9 cellular contexts compared by ENCODE assay signal in genomic region chr15:66850078-66850991, GRCh38.
A peak's percentile ranks its signal among the peaks of the same experiment; 100 is the strongest.
DNase-seq lines count a peak whose midpoint lies in the region; ATAC-seq, FAIRE-seq and TF ChIP-seq lines count a peak whose summit lies in the region.
"Had no signal": no experiment of that assay in that cellular context is flagged by ENCODE, and none has a peak within 500 bp of the region (broad histone marks: within the 10 kb centered on the region; RNA-seq: fewer than 3 reads in every experiment).

No MANE protein-coding gene starts in this region.

- H2BK5ac ChIP-seq in IMR-90 (ENCODE audit: low read depth, low read length, poor library complexity, severe bottlenecking) = no peak overlapping the region

- H3K14ac ChIP-seq in IMR-90 (replicated peaks; ENCODE audit: low read depth, low read length) = peak overlapping the region; percentile 38; the same call in 1 of the 2 replicates

- H3K56ac ChIP-seq in IMR-90 (ENCODE audit: extremely low read depth, insufficient read depth, low read length) = peak overlapping the region; percentile 45; the same call in 1 of the 2 replicates

- no peaks in the 10 kb centered on the region for H3K36me3 Mint-ChIP-seq in activated CD8-positive, alpha-beta memory T cell treated with anti-CD3 and anti-CD28 coated beads, Interleukin-2, amount 10 ng/mL, durations not matched to agents 7 days and 5 days

- H3K4me2 ChIP-seq in IMR-90 (ENCODE audit: low read depth, low read length) = no peak overlapping the region

- H3K27ac ChIP-seq in IMR-90 (ENCODE audit: insufficient read depth, low read length) = peak overlapping the region; percentile 9
- H3K27ac ChIP-seq in kidney (ENCODE audit: low read depth in 2 of 2, low read length in 2 of 2) = no peak overlapping the region
- peak overlapping the region; percentile 39 for H3K27ac ChIP-seq in suprapubic skin

- peak overlapping the region; percentile 50 for H4K91ac ChIP-seq in IMR-90 (ENCODE audit: insufficient read depth, low read depth, low read length)

- H3K4me3 Mint-ChIP-seq in activated CD8-positive, alpha-beta memory T cell treated with anti-CD3 and anti-CD28 coated beads, Interleukin-2, amount 10 ng/mL, durations not matched to agents 7 days and 5 days = no peak overlapping the region

- H2AK5ac ChIP-seq in IMR-90 (ENCODE audit: low read depth, low read length) = peak overlapping the region; percentile 88

- 58% methylated on average over 5 of the region's 25 CpGs; no CpG with 5 or more reads in 1 of the 2 experiments for WGBS in IMR-90 (ENCODE audit: extremely low coverage in 2 of 2, insufficient read length in 1 of 2), 2 experiments
- 87% methylated on average over 10 of the region's 25 CpGs for WGBS in suprapubic skin

- H4K5ac ChIP-seq in IMR-90 (ENCODE audit: low read depth, low read length) = no peak overlapping the region; the same call in 1 of the 2 replicates

- ATAC-seq in IMR-90 (ENCODE audit: low read depth) = peak; percentile 25
- ATAC-seq in activated CD8-positive, alpha-beta memory T cell treated with anti-CD3 and anti-CD28 coated beads, Interleukin-2, amount 10 ng/mL, durations not matched to agents 7 days and 5 days = no peak
- ATAC-seq in HG02610 (IDR thresholded peaks at IDR 0.05; ENCODE audit: unreplicated experiment) = no peak
- no peak for ATAC-seq in HG02981 (IDR thresholded peaks at IDR 0.05; ENCODE audit: unreplicated experiment)
- no peak for ATAC-seq in HG03175 (IDR thresholded peaks at IDR 0.05; ENCODE audit: unreplicated experiment)

- no peaks in the 10 kb centered on the region for H3K9me3 ChIP-seq in IMR-90 (ENCODE audit: control insufficient read depth, insufficient read depth, low read length)
- H3K9me3 ChIP-seq in kidney (ENCODE audit: control insufficient read depth in 1 of 2, low read length in 2 of 2) = no peaks in the 10 kb centered on the region
- H3K9me3 ChIP-seq in suprapubic skin = no peaks in the 10 kb centered on the region
- H3K9me3 ChIP-seq: prostate gland had no signal

- DNase-seq in IMR-90 = no peak
- DNase-seq in activated CD8-positive, alpha-beta memory T cell treated with anti-CD3 and anti-CD28 coated beads, Interleukin-2, amount 10 ng/mL, durations not matched to agents 7 days and 5 days = peak; percentile 33
- DNase-seq in kidney = peak; percentile 73
- DNase-seq in suprapubic skin (ENCODE audit: low spot score in 2 of 2) = no peak
- DNase-seq in GDM1 (lab: John Stamatoyannopoulos, UW) = no peak

- in situ Hi-C loops in IMR-90 (cut with MboI; ENCODE audit: low sequenced_read_pairs) = loop anchor here (25.0 kb wide), 1 partner anchor 488 kb away; the partner anchor contains the start of gene TIPIN

- peak overlapping the region; percentile 58 for H3K4ac ChIP-seq in IMR-90 (ENCODE audit: low read depth, low read length)

- peak overlapping the region; percentile 39 for H2AFZ ChIP-seq in IMR-90 (replicated peaks; ENCODE audit: low read length, poor library complexity)

- no peak overlapping the region for H3K9ac ChIP-seq in IMR-90 (ENCODE audit: low read depth, low read length)
- H3K9ac ChIP-seq in kidney (ENCODE audit: low read length in 2 of 2) = no peak overlapping the region

- H3K27ac Mint-ChIP-seq in activated CD8-positive, alpha-beta memory T cell treated with anti-CD3 and anti-CD28 coated beads, Interleukin-2, amount 10 ng/mL, durations not matched to agents 7 days and 5 days = no peak overlapping the region

- no peak overlapping the region for H3K18ac ChIP-seq in IMR-90 (ENCODE audit: low read depth, low read length)

- H2BK15ac ChIP-seq in IMR-90 (ENCODE audit: low read depth, low read length) = 0 out of 3 replicates have a peak overlapping the region, but pooled peaks have one; percentile 51

- peak overlapping the region; percentile 36; the same call in 1 of the 2 replicates for H2BK120ac ChIP-seq in IMR-90 (ENCODE audit: low read depth, low read length)

- no TSS peak for BruUV-seq in IMR-90 (replicated peaks; lab: Mats Ljungman, UMichigan)

- TF ChIP-seq RAD21 in IMR-90 (IDR thresholded peaks at IDR 0.05; ENCODE audit: low read length) = no peak

- intact Hi-C loops in IMR-90 (cut with micrococcal nuclease) = loop anchor here (2.0 to 5.0 kb wide), 2 partner anchors 78 to 144 kb away; no protein-coding TSS in a partner anchor
- intact Hi-C loops in kidney (cut with DNase I) = loop anchor here (10.0 kb wide), 1 partner anchor 236 kb away; no protein-coding TSS in a partner anchor

- H3K23ac ChIP-seq in IMR-90 (ENCODE audit: low read depth, low read length) = no peak overlapping the region; the same call in 1 of the 2 replicates

- peak overlapping the region; percentile 56; the same call in 1 of the 2 replicates for H2BK20ac ChIP-seq in IMR-90 (ENCODE audit: low read depth, low read length)

- H3K27me3 ChIP-seq in IMR-90 (ENCODE audit: control insufficient read depth, insufficient read depth, low read length) = no peaks in the 10 kb centered on the region
- peaks cover 5% of the 10 kb centered on the region for H3K27me3 ChIP-seq in suprapubic skin

- H3K4me3 ChIP-seq in IMR-90 (ENCODE audit: insufficient read depth, low read depth, low read length) = no peak overlapping the region
- H3K4me3 ChIP-seq in kidney (ENCODE audit: low read length in 2 of 2) = no peak overlapping the region
- H3K4me3 ChIP-seq in suprapubic skin = no peak overlapping the region
- H3K4me3 ChIP-seq: prostate gland had no signal

- POLR2A ChIA-PET in IMR-90 (lab: Charles Lee; ENCODE audit: unreplicated experiment) = no interaction called here

- TF ChIP-seq POLR2A in IMR-90 (IDR thresholded peaks at IDR 0.05; ENCODE audit: low read depth, low read length) (no peak), suprapubic skin (IDR thresholded peaks at IDR 0.05) (no peak)

- no peak for TF ChIP-seq EP300 in suprapubic skin (IDR thresholded peaks at IDR 0.05)

- H4K20me1 ChIP-seq in IMR-90 (ENCODE audit: insufficient read depth, low read length) = no peaks in the 10 kb centered on the region

- peaks cover 4% of the 10 kb centered on the region for H3K4me1 Mint-ChIP-seq in activated CD8-positive, alpha-beta memory T cell treated with anti-CD3 and anti-CD28 coated beads, Interleukin-2, amount 10 ng/mL, durations not matched to agents 7 days and 5 days

- peaks cover 21% of the 10 kb centered on the region for H3K27me3 Mint-ChIP-seq in activated CD8-positive, alpha-beta memory T cell treated with anti-CD3 and anti-CD28 coated beads, Interleukin-2, amount 10 ng/mL, durations not matched to agents 7 days and 5 days

- peaks cover 4% of the 10 kb centered on the region; the same call in 1 of the 2 replicates for H3K9me1 ChIP-seq in IMR-90 (ENCODE audit: insufficient read depth, low read length)

- H3K36me3 ChIP-seq in IMR-90 (ENCODE audit: control insufficient read depth, insufficient read depth, low read length) = 0 out of 2 replicates have a peak, but pooled peaks cover 1% of the 10 kb centered on the region
- H3K36me3 ChIP-seq in kidney (ENCODE audit: control insufficient read depth in 1 of 2, insufficient read depth in 2 of 2, low read length in 2 of 2) = no peaks in the 10 kb centered on the region
- H3K36me3 ChIP-seq in suprapubic skin = no peaks in the 10 kb centered on the region
- H3K36me3 ChIP-seq: prostate gland had no signal

- peaks cover 21 to 72% of the 10 kb centered on the region in 2 experiments for H3K79me1 ChIP-seq in IMR-90 (ENCODE audit: low read depth in 1 of 2, low read length in 2 of 2)

- H2AK9ac ChIP-seq in IMR-90 (replicated peaks; ENCODE audit: low read depth, low read length, poor library complexity) = peak overlapping the region; percentile 10

- peaks cover 11% of the 10 kb centered on the region for H3K4me1 ChIP-seq in IMR-90 (ENCODE audit: control insufficient read depth, insufficient read depth, low read length)
- peaks cover 6 to 10% of the 10 kb centered on the region in 2 donors for H3K4me1 ChIP-seq in kidney (ENCODE audit: control insufficient read depth in 1 of 2, insufficient read depth in 1 of 2, low read depth in 1 of 2, low read length in 2 of 2)
- H3K4me1 ChIP-seq in suprapubic skin = peaks cover 14% of the 10 kb centered on the region

- CTCF ChIA-PET in IMR-90 (lab: Yijun Ruan, JAX) = interaction anchor here (0.8 to 3.0 kb wide), 9 partner anchors 18 to 232 kb away, joined by 3 to 17 read pairs (median 8); partner anchors contain the start of gene SMAD6
- CTCF ChIA-PET in activated CD8-positive, alpha-beta memory T cell treated with anti-CD3 and anti-CD28 coated beads, Interleukin-2, amount 10 ng/mL, durations not matched to agents 7 days and 5 days (lab: Charles Lee) = interaction anchor here (1.2 to 5.4 kb wide), 18 partner anchors 9 to 262 kb away, joined by 3 to 77 read pairs (median 6); no protein-coding TSS in a partner anchor

- TF ChIP-seq CTCF in IMR-90 (conservative IDR thresholded peaks at IDR 0.05; ENCODE audit: low read depth, low read length) = no peak
- no peak for TF ChIP-seq CTCF in kidney (IDR thresholded peaks at IDR 0.05; ENCODE audit: borderline replicate concordance, extremely low read depth, insufficient read depth)
- TF ChIP-seq CTCF in suprapubic skin (IDR thresholded peaks at IDR 0.05) = no peak

- no peaks in the 10 kb centered on the region for H3K9me3 Mint-ChIP-seq in activated CD8-positive, alpha-beta memory T cell treated with anti-CD3 and anti-CD28 coated beads, Interleukin-2, amount 10 ng/mL, durations not matched to agents 7 days and 5 days (ENCODE audit: low read depth)

- dilution Hi-C loops in IMR-90 (cut with HindIII; ENCODE audit: low sequenced_read_pairs, unreplicated experiment) = no loop called here

- peak overlapping the region; percentile 93 to 94; a peak in 3 of 4 replicates for H4K8ac ChIP-seq in IMR-90 (ENCODE audit: low read depth in 2 of 2, low read length in 2 of 2)

- FAIRE-seq in kidney (lab: Jason Lieb, UNC) = no peak

TF ChIP-seq in IMR-90, 13 proteins besides CTCF, POLR2A, EP300 and RAD21 (continues in another document):
- TF ChIP-seq BHLHE40 (IDR thresholded peaks at IDR 0.05; ENCODE audit: low read depth, low read length) (no peak), FOS (IDR thresholded peaks at IDR 0.05; ENCODE audit: low read depth, low read length) (no peak), RFX5 (IDR thresholded peaks at IDR 0.05; ENCODE audit: low read depth, low read length) (no peak), CEBPB (IDR thresholded peaks at IDR 0.05; ENCODE audit: low read depth, low read length) (no peak), NFE2L2 (IDR thresholded peaks at IDR 0.05; ENCODE audit: low read depth, low read length) (no peak), ELK1 (IDR thresholded peaks at IDR 0.05; ENCODE audit: borderline replicate concordance, low read depth, low read length) (no peak), MAZ (IDR thresholded peaks at IDR 0.05; ENCODE audit: borderline replicate concordance, low read depth, low read length) (no peak), MAFK (IDR thresholded peaks at IDR 0.05; ENCODE audit: low read depth, low read length) (no peak)

Comparison
In these comparisons a context has a peak if more than half of its experiments do, and no peak if none do; other contexts are left out.
1. DNase-seq: peak in activated CD8-positive, alpha-beta memory T cell treated with anti-CD3 and anti-CD28 coated beads, Interleukin-2, amount 10 ng/mL, durations not matched to agents 7 days and 5 days (single experiment) and kidney (single experiment); none in IMR-90 (single experiment), suprapubic skin (0 of 2) and GDM1 (single experiment).
2. H3K27ac ChIP-seq: peak in IMR-90 (single experiment) and suprapubic skin (single experiment); none in kidney (0 of 2).